In genomic region chr15:64288577-64288976, GRCh38 we compare ENCODE assay signal across 24 cellular contexts.
DNase-seq lines count a peak whose midpoint lies in the region; ATAC-seq and TF ChIP-seq lines count a peak whose summit lies in the region.
"Had no signal": no experiment of that assay in that cellular context is flagged by ENCODE, and none has a peak within 500 bp of the region (broad histone marks: within the 10 kb centered on the region; RNA-seq: fewer than 3 reads in every experiment).

No MANE protein-coding gene starts in this region.

- no peak overlapping the region for H3K4me3 ChIP-seq in esophagus squamous epithelium
- H3K4me3 ChIP-seq: cardiac muscle cell had no signal

- no peaks in the 10 kb centered on the region for H3K36me3 ChIP-seq in esophagus squamous epithelium
- H3K36me3 ChIP-seq: cardiac muscle cell had no signal

- ATAC-seq in GM18505 (IDR thresholded peaks at IDR 0.05; ENCODE audit: unreplicated experiment), result no peak
- ATAC-seq: activated CD8-positive, alpha-beta T cell treated with anti-CD3 and anti-CD28 coated beads, Interleukin-2, amount 10 ng/mL, durations not matched to agents 7 days and 5 days; right cardiac atrium had no signal

- intact Hi-C loops in esophagus squamous epithelium (cut with DNase I), result no loop called here

- peaks cover 11% of the 10 kb centered on the region for H3K4me1 Mint-ChIP-seq in neural crest cell

- no peaks in the 10 kb centered on the region for H3K27me3 ChIP-seq in esophagus squamous epithelium
- H3K27me3 ChIP-seq: cardiac muscle cell had no signal

- no peaks in the 10 kb centered on the region for H3K27me3 Mint-ChIP-seq in neural crest cell (ENCODE audit: low read depth)
- H3K27me3 Mint-ChIP-seq: activated B cell treated with CpG ODN at 0.5 μM for 24 hours; activated naive CD8-positive, alpha-beta T cell; CD4-positive, alpha-beta memory T cell had no signal

- H3K27ac Mint-ChIP-seq in neural crest cell (ENCODE audit: unreplicated experiment), result peak overlapping the region; percentile 64
- H3K27ac Mint-ChIP-seq: activated B cell treated with CpG ODN at 0.5 μM for 24 hours; activated CD8-positive, alpha-beta T cell treated with anti-CD3 and anti-CD28 coated beads, Interleukin-2, amount 10 ng/mL, durations not matched to agents 7 days and 5 days; activated naive CD8-positive, alpha-beta T cell; CD4-positive, alpha-beta memory T cell had no signal

- TF ChIP-seq CTCF in neural crest cell (conservative IDR thresholded peaks at IDR 0.05) (no peak), esophagus squamous epithelium (IDR thresholded peaks at IDR 0.05) (no peak)

- WGBS in esophagus squamous epithelium, 2 donors, result 86 to 91% methylated on average over 1 of the region's 1 CpG

- H3K36me3 Mint-ChIP-seq in neural crest cell (ENCODE audit: low read depth), result no peaks in the 10 kb centered on the region

- TF ChIP-seq POLR2A in esophagus squamous epithelium (IDR thresholded peaks at IDR 0.05) (no peak), GM18505 (IDR thresholded peaks at IDR 0.05; ENCODE audit: borderline replicate concordance, extremely low read depth, insufficient read depth, insufficient read length) (no peak)

- no peak overlapping the region for H3K27ac ChIP-seq in esophagus squamous epithelium
- H3K27ac ChIP-seq: cardiac muscle cell, HL-60 had no signal

- DNase-seq in DMS53 (lab: John Stamatoyannopoulos, UW) (peak; percentile 9), DMS53 treated with DMSO at 0.1 percent for 48 hours (lab: John Stamatoyannopoulos, UW; ENCODE audit: unreplicated experiment) (no peak), LHCN-M2 (ENCODE audit: low read depth) (peak; percentile 91), dermis blood vessel endothelial cell (peak; percentile 50), neural crest cell (ENCODE audit: low read depth, low spot score) (no peak), SIG-M5 treated with dmso at 0.1 percent for 504 hours (lab: John Stamatoyannopoulos, UW; ENCODE audit: unreplicated experiment) (no peak), esophagus squamous epithelium (lab: John Stamatoyannopoulos, UW) (no peak)
- DNase-seq: activated B cell treated with CpG ODN at 0.5 μM for 24 hours; activated CD8-positive, alpha-beta T cell treated with anti-CD3 and anti-CD28 coated beads, Interleukin-2, amount 10 ng/mL, durations not matched to agents 7 days and 5 days; activated T-cell treated with anti-CD3 and anti-CD28 coated beads, Interleukin-2, amount 50 U/mL, for 48 hours; CD4-positive, alpha-beta memory T cell; hippocampal formation; KG1; midbrain; NCI-H1436 treated with DMSO at 0.1 percent for 48 hours; NCI-H446; right cardiac atrium; SIG-M5; stimulated activated CD4-positive, alpha-beta T cell treated with anti-CD3 and anti-CD28 coated beads, Interleukin-1b, Interleukin-23, amount 100 ng/mL, for 48 hours; T-helper 2 cell had no signal

- no peaks in the 10 kb centered on the region for H3K9me3 Mint-ChIP-seq in neural crest cell
- H3K9me3 Mint-ChIP-seq: activated B cell treated with CpG ODN at 0.5 μM for 24 hours; CD4-positive, alpha-beta memory T cell had no signal

- H3K9me3 ChIP-seq in esophagus squamous epithelium, result no peaks in the 10 kb centered on the region

- no peak overlapping the region for H3K4me3 Mint-ChIP-seq in neural crest cell
- H3K4me3 Mint-ChIP-seq: activated B cell treated with CpG ODN at 0.5 μM for 24 hours; activated CD8-positive, alpha-beta T cell treated with anti-CD3 and anti-CD28 coated beads, Interleukin-2, amount 10 ng/mL, durations not matched to agents 7 days and 5 days; activated naive CD8-positive, alpha-beta T cell; CD4-positive, alpha-beta memory T cell had no signal

- peaks cover 0 to 5% (median 0%) of the 10 kb centered on the region in 3 donors for H3K4me1 ChIP-seq in esophagus squamous epithelium

Comparison
In these comparisons a context has a peak if more than half of its experiments do, and no peak if none do; other contexts are left out.
1. DNase-seq: peak in DMS53 (single experiment), LHCN-M2 (single experiment) and dermis blood vessel endothelial cell (single experiment); none in DMS53 treated with DMSO at 0.1 percent for 48 hours (single experiment), neural crest cell (single experiment), SIG-M5 treated with dmso at 0.1 percent for 504 hours (single experiment) and esophagus squamous epithelium (single experiment).